ENCODE assay signal across 1 cellular context in genomic region chr18:62877448-62878221, GRCh38.
TF ChIP-seq lines count a peak whose summit lies in the region.

No MANE protein-coding gene starts in this region.

TF ChIP-seq in GM23338, 12 proteins besides CTCF, POLR2A, EP300 and RAD21 (continued from another document):
- TF ChIP-seq ZNF462 (CRISPR knock-in tag; IDR thresholded peaks at IDR 0.05) = 0 out of 2 replicates have a peak, but pooled peaks have one; percentile 5
- TF ChIP-seq STAT1 (IDR thresholded peaks at IDR 0.05; ENCODE audit: unreplicated experiment) = no peak
- no peak for TF ChIP-seq EZH2phosphoT487 (IDR thresholded peaks at IDR 0.05; ENCODE audit: unreplicated experiment)
- TF ChIP-seq CREB1 (CRISPR knock-in tag; IDR thresholded peaks at IDR 0.05; ENCODE audit: low read depth) = no peak
- TF ChIP-seq JUNB (IDR thresholded peaks at IDR 0.05; ENCODE audit: unreplicated experiment) = no peak
- peak; percentile 63 for TF ChIP-seq NANOG (IDR thresholded peaks at IDR 0.05; ENCODE audit: borderline replicate concordance)
- TF ChIP-seq POLR2AphosphoS5 (IDR thresholded peaks at IDR 0.05; ENCODE audit: low read depth) = peak; percentile 39; the same call in 1 of the 2 replicates
- TF ChIP-seq ETS1 (IDR thresholded peaks at IDR 0.05) = no peak
